In the genomic region with DNA sequence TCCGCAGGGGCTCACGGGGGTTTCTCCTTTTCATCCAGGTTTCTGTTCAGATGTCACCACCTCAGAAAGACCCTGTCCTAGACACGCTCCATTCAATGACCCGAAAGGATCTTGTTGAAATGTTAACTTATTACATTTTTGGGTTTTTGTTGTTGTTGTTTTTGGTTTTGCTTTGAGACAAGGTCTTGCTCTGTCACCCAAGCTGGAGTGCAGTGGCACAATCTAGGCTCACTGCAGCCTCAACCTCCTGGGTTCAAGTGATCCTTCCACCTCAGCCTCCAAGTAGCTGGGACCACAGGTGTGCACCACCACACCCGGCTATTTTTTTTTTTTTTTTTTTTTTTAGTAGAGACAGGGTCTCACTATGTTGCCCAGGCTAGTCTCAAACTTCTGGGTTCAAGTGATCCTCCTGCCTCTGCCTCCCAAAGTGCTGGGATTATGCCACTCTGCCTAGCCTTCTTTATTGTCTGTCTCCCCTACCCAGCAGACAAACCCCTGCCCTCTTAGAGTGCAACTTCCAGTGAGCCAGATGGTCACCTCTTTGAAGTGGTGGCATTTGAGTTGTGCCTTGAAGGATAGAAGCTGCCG, we compare ENCODE assay signal across 1 cellular context.
A peak's percentile ranks its signal among the peaks of the same experiment; 100 is the strongest.
TF ChIP-seq lines count a peak whose summit lies in the region.

No MANE protein-coding gene starts in this region.

TF ChIP-seq in K562, 482 proteins besides CTCF, POLR2A, EP300 and RAD21:
- TF ChIP-seq ZKSCAN8 (CRISPR knock-in tag; IDR thresholded peaks at IDR 0.05) = peak; percentile 90; the same call in 1 of the 2 replicates
- peak; percentile 37 for TF ChIP-seq ZNF121 (CRISPR knock-in tag; conservative IDR thresholded peaks at IDR 0.05)
- peak in 1 of 2 experiments; percentile 46; a peak in 3 of 4 replicates for TF ChIP-seq NRF1 (conservative IDR thresholded peaks at IDR 0.05 in 1 of 2, IDR thresholded peaks at IDR 0.05 in 1 of 2)
- TF ChIP-seq KDM1A (IDR thresholded peaks at IDR 0.05) = 0 out of 4 replicates have a peak, but pooled peaks of 1 of the 2 experiments have one; percentile 3
- TF ChIP-seq, protein P1, sequence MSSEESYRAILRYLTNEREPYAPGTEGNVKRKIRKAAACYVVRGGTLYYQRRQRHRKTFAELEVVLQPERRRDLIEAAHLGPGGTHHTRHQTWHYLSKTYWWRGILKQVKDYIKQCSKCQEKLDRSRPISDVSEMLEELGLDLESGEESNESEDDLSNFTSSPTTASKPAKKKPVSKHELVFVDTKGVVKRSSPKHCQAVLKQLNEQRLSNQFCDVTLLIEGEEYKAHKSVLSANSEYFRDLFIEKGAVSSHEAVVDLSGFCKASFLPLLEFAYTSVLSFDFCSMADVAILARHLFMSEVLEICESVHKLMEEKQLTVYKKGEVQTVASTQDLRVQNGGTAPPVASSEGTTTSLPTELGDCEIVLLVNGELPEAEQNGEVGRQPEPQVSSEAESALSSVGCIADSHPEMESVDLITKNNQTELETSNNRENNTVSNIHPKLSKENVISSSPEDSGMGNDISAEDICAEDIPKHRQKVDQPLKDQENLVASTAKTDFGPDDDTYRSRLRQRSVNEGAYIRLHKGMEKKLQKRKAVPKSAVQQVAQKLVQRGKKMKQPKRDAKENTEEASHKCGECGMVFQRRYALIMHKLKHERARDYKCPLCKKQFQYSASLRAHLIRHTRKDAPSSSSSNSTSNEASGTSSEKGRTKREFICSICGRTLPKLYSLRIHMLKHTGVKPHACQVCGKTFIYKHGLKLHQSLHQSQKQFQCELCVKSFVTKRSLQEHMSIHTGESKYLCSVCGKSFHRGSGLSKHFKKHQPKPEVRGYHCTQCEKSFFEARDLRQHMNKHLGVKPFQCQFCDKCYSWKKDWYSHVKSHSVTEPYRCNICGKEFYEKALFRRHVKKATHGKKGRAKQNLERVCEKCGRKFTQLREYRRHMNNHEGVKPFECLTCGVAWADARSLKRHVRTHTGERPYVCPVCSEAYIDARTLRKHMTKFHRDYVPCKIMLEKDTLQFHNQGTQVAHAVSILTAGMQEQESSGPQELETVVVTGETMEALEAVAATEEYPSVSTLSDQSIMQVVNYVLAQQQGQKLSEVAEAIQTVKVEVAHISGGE (CRISPR knock-in tag; IDR thresholded peaks at IDR 0.05) = peak in 1 of 3 experiments; percentile 8; a peak in 1 of 6 replicates
